Comparison of ENCODE assay signal across 6 cellular contexts in genomic region chr17:4858880-4859260, GRCh38. TPM values are rescaled to one million over a fixed set of nuclear protein-coding genes. Genes with fewer than 3 reads are reported as not detected.
A peak's percentile ranks its signal among the peaks of the same experiment; 100 is the strongest.
DNase-seq lines count a peak whose midpoint lies in the region; TF ChIP-seq lines count a peak whose summit lies in the region.

No MANE protein-coding gene starts in this region.

- H3K4me1 ChIP-seq in esophagus muscularis mucosa, result peaks cover 36 to 55% (median 46%) of the 10 kb centered on the region in 4 donors
- peaks cover 11% of the 10 kb centered on the region for H3K4me1 ChIP-seq in parathyroid adenoma

- H3K79me2 ChIP-seq in parathyroid adenoma, result peaks cover 44% of the 10 kb centered on the region

- no peak overlapping the region for H2AFZ ChIP-seq in parathyroid adenoma

- TF ChIP-seq POLR2A in esophagus muscularis mucosa (IDR thresholded peaks at IDR 0.05; ENCODE audit: low read depth), result no peak

- intact Hi-C loops in esophagus muscularis mucosa (cut with DNase I), result no loop called here

- H3K9me3 ChIP-seq in esophagus muscularis mucosa (no peaks in the 10 kb centered on the region), parathyroid adenoma (ENCODE audit: control insufficient read depth, low read length) (no peaks in the 10 kb centered on the region)

- TF ChIP-seq CTCF in esophagus muscularis mucosa (IDR thresholded peaks at IDR 0.05), result no peak
- no peak for TF ChIP-seq CTCF in parathyroid adenoma (IDR thresholded peaks at IDR 0.05)

- H3K9ac ChIP-seq in parathyroid adenoma, result no peak overlapping the region

- H3K27ac ChIP-seq in esophagus muscularis mucosa (replicated peaks in 1 of 4) (peak overlapping the region; percentile 43 to 66 (median 52)), parathyroid adenoma (peak overlapping the region; percentile 39)

- 20% methylated on average over 5 of the region's 5 CpGs for WGBS in esophagus muscularis mucosa

- peak overlapping the region; percentile 26 for H3K4me2 ChIP-seq in parathyroid adenoma (ENCODE audit: low read length)

- TF ChIP-seq EP300 in esophagus muscularis mucosa (IDR thresholded peaks at IDR 0.05), result no peak

- H3K27me3 ChIP-seq in esophagus muscularis mucosa (no peaks in the 10 kb centered on the region), parathyroid adenoma (ENCODE audit: control insufficient read depth, insufficient read depth, low read length) (no peaks in the 10 kb centered on the region)

- H3K4me3 ChIP-seq in esophagus muscularis mucosa (no peak overlapping the region), parathyroid adenoma (ENCODE audit: low read depth, low read length) (no peak overlapping the region)

- DNase-seq in HPDE6-E6E7 (ENCODE audit: extremely low spot score) (peak; percentile 93), esophagus muscularis mucosa (ENCODE audit: extremely low spot score) (no peak), NCI-H2227 (lab: John Stamatoyannopoulos, UW; ENCODE audit: unreplicated experiment) (no peak), activated gamma-delta T cell treated with Interleukin-2 at 50 U/mL for 16 hours (no peak), NCI-H2171 (lab: John Stamatoyannopoulos, UW) (no peak)

- H3K36me3 ChIP-seq in esophagus muscularis mucosa (peaks cover 0 to 19% (median 9%) of the 10 kb centered on the region in 4 donors), parathyroid adenoma (ENCODE audit: control insufficient read depth, insufficient read depth, low read length) (no peaks in the 10 kb centered on the region)

RNA-seq across cellular contexts. Expression of gene MINK1, which starts 25.7 kb away (rescaled TPM):
- total RNA-seq in esophagus muscularis mucosa, result 10 to 100 TPM; 28.8 to 55.2 (median 38.8) TPM

RNA-seq across cellular contexts. Expression of gene C17orf107, which starts 40.5 kb away (rescaled TPM):
- total RNA-seq in esophagus muscularis mucosa, result 1 to 10 TPM in 2 of 4 donors, under 1 TPM in 2; 0.32 to 1.5 (median 0.88) TPM

RNA-seq across cellular contexts. Expression of gene CHRNE, which starts 44.0 kb away (rescaled TPM):
- 1 to 10 TPM in 1 of 4 donors, under 1 TPM in 2, not detected in 1; 0.13 to 1.2 (median 0.63) TPM for total RNA-seq in esophagus muscularis mucosa

RNA-seq across cellular contexts. Expression of gene PLD2, which starts 51.9 kb away (rescaled TPM):
- 10 to 100 TPM in 3 of 4 donors, 1 to 10 TPM in 1; 9.6 to 15.2 (median 12.0) TPM for total RNA-seq in esophagus muscularis mucosa
